Comparison of ENCODE assay signal across 3 cellular contexts in genomic region chr12:107435072-107435471, GRCh38.
TF ChIP-seq lines count a peak whose summit lies in the region.

No MANE protein-coding gene starts in this region.

TF ChIP-seq in GM23338, 12 proteins besides CTCF, POLR2A, EP300 and RAD21:
- TF ChIP-seq ETS1 (IDR thresholded peaks at IDR 0.05): no peak
- no peak for TF ChIP-seq ZNF331 (CRISPR knock-in tag; IDR thresholded peaks at IDR 0.05; ENCODE audit: low read depth)
- TF ChIP-seq NANOG (IDR thresholded peaks at IDR 0.05; ENCODE audit: borderline replicate concordance): no peak
- TF ChIP-seq CREB1 (CRISPR knock-in tag; IDR thresholded peaks at IDR 0.05; ENCODE audit: low read depth): no peak
- no peak for TF ChIP-seq EZH2 (IDR thresholded peaks at IDR 0.05; ENCODE audit: low read depth, unreplicated experiment)

TF ChIP-seq in H1, 55 proteins besides CTCF, POLR2A, EP300 and RAD21:
- TF ChIP-seq RXRA (IDR thresholded peaks at IDR 0.05; ENCODE audit: insufficient read depth, low read depth, low read length) (no peak), GABPA (IDR thresholded peaks at IDR 0.05; ENCODE audit: borderline replicate concordance, insufficient read depth, low read length) (no peak), KDM1A (IDR thresholded peaks at IDR 0.05; ENCODE audit: borderline replicate concordance, low read length) (no peak), PHF8 (conservative IDR thresholded peaks at IDR 0.05; ENCODE audit: low read depth, low read length) (no peak), CHD7 (IDR thresholded peaks at IDR 0.05; ENCODE audit: insufficient replicate concordance, low read length) (no peak), NRF1 (IDR thresholded peaks at IDR 0.05; ENCODE audit: low read depth, low read length) (no peak), SAP30 (IDR thresholded peaks at IDR 0.05; ENCODE audit: insufficient read depth, insufficient replicate concordance, low read length) (no peak), TAF7 (optimal IDR thresholded peaks at IDR 0.05; ENCODE audit: borderline replicate concordance, low read depth, low read length) (no peak), GTF2F1 (IDR thresholded peaks at IDR 0.05; ENCODE audit: borderline replicate concordance, low read depth, low read length) (no peak), BCL11A (IDR thresholded peaks at IDR 0.05; ENCODE audit: low read depth in 2 of 2, low read length in 2 of 2) (no peak), USF2 (IDR thresholded peaks at IDR 0.05; ENCODE audit: low read length) (no peak), POLR2AphosphoS5 (IDR thresholded peaks at IDR 0.05; ENCODE audit: low read depth, low read length) (no peak), YY1 (IDR thresholded peaks at IDR 0.05; ENCODE audit: low read depth, low read length) (no peak), JUN (IDR thresholded peaks at IDR 0.05; ENCODE audit: low read depth, low read length) (no peak), CEBPB (IDR thresholded peaks at IDR 0.05; ENCODE audit: low read depth, low read length) (no peak), CBX8 (IDR thresholded peaks at IDR 0.05; ENCODE audit: borderline replicate concordance, low read depth, low read length) (no peak), SIX5 (IDR thresholded peaks at IDR 0.05; ENCODE audit: low read depth, low read length) (no peak), KDM5A (IDR thresholded peaks at IDR 0.05; ENCODE audit: low read length) (no peak)

TF ChIP-seq in SK-N-SH, 30 proteins besides CTCF, POLR2A, EP300 and RAD21:
- no peak for TF ChIP-seq FOSL2 (IDR thresholded peaks at IDR 0.05; ENCODE audit: borderline replicate concordance, low read depth)
- no peak for TF ChIP-seq IRF3 (IDR thresholded peaks at IDR 0.05; ENCODE audit: low read depth, low read length)
- no peak for TF ChIP-seq USF1 (IDR thresholded peaks at IDR 0.05; ENCODE audit: borderline replicate concordance, low read depth)
- no peak for TF ChIP-seq POLR2AphosphoS5 (IDR thresholded peaks at IDR 0.05; ENCODE audit: low read depth, low read length)
- TF ChIP-seq EZH2phosphoT487 (IDR thresholded peaks at IDR 0.05; ENCODE audit: borderline replicate concordance, low read depth): no peak
- no peak for TF ChIP-seq CHD2 (IDR thresholded peaks at IDR 0.05; ENCODE audit: low read length, partially characterized antibody)
- TF ChIP-seq SMC3 (IDR thresholded peaks at IDR 0.05; ENCODE audit: low read depth, low read length): no peak
